In the genomic region with DNA sequence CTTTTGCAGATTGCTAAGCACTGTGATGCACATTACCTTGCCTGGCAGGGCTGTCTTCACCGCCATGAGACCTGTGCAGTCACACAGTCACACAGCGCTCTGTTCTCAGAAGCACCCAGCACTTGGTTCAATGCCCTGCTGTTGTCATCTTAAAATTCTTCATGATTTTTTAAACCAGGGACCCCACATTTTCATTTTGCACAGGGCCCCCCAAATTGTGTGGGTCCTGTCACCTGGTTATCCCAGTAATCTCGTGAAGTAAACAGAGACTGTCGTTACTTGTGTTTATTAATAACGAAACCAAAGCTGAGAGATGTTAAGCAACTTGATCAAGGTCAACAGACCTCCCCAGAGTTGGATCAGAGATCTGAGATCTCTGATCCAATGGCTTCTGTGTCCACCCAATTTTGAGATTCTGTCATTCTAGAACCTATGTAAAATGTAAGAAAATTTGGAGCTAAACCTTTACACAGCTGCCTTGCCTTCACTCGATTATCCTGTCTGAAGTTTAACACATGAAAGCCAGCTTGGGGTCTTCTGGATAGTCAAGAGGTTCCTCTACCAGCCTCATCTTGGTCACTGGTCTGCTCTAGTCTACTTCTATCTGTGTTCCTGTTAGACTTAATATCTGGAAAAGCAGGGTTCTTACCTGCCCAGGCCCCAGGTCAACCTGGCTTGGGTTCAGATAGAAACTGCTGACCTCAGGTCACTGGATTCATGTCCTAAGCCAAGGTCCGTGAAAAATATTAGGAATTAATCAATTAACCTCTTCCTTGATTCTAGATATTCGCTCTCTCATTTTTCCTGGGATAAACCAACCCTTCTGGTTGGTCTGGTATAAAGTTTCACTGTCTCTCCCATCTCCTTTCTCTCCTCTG, we compare ENCODE assay signal across 1 cellular context.
TF ChIP-seq lines count a peak whose summit lies in the region.

No MANE protein-coding gene starts in this region.

TF ChIP-seq in liver, 16 proteins besides CTCF, POLR2A, EP300 and RAD21 (continued from another document):
- TF ChIP-seq, protein P1, sequence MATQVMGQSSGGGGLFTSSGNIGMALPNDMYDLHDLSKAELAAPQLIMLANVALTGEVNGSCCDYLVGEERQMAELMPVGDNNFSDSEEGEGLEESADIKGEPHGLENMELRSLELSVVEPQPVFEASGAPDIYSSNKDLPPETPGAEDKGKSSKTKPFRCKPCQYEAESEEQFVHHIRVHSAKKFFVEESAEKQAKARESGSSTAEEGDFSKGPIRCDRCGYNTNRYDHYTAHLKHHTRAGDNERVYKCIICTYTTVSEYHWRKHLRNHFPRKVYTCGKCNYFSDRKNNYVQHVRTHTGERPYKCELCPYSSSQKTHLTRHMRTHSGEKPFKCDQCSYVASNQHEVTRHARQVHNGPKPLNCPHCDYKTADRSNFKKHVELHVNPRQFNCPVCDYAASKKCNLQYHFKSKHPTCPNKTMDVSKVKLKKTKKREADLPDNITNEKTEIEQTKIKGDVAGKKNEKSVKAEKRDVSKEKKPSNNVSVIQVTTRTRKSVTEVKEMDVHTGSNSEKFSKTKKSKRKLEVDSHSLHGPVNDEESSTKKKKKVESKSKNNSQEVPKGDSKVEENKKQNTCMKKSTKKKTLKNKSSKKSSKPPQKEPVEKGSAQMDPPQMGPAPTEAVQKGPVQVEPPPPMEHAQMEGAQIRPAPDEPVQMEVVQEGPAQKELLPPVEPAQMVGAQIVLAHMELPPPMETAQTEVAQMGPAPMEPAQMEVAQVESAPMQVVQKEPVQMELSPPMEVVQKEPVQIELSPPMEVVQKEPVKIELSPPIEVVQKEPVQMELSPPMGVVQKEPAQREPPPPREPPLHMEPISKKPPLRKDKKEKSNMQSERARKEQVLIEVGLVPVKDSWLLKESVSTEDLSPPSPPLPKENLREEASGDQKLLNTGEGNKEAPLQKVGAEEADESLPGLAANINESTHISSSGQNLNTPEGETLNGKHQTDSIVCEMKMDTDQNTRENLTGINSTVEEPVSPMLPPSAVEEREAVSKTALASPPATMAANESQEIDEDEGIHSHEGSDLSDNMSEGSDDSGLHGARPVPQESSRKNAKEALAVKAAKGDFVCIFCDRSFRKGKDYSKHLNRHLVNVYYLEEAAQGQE (IDR thresholded peaks at IDR 0.05): no peak
- TF ChIP-seq GABPA (IDR thresholded peaks at IDR 0.05 in 1 of 2, conservative IDR thresholded peaks at IDR 0.05 in 1 of 2): no peak
